ENCODE assay signal across 1 cellular context in genomic region chr19:8473652-8474476, GRCh38.
TF ChIP-seq lines count a peak whose summit lies in the region.

No MANE protein-coding gene starts in this region.

TF ChIP-seq in GM12878, 131 proteins besides CTCF, POLR2A, EP300 and RAD21:
- TF ChIP-seq RAD51 (IDR thresholded peaks at IDR 0.05) = 0 out of 2 replicates have a peak, but pooled peaks have one; percentile 46
- TF ChIP-seq, protein P1, sequence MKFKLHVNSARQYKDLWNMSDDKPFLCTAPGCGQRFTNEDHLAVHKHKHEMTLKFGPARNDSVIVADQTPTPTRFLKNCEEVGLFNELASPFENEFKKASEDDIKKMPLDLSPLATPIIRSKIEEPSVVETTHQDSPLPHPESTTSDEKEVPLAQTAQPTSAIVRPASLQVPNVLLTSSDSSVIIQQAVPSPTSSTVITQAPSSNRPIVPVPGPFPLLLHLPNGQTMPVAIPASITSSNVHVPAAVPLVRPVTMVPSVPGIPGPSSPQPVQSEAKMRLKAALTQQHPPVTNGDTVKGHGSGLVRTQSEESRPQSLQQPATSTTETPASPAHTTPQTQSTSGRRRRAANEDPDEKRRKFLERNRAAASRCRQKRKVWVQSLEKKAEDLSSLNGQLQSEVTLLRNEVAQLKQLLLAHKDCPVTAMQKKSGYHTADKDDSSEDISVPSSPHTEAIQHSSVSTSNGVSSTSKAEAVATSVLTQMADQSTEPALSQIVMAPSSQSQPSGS (IDR thresholded peaks at IDR 0.05; ENCODE audit: low read length) = peak; percentile 37
- peak; percentile 36; the same call in 1 of the 2 replicates for TF ChIP-seq NBN (IDR thresholded peaks at IDR 0.05)
- 0 out of 2 replicates have a peak, but pooled peaks have one; percentile 29 for TF ChIP-seq MTA2 (IDR thresholded peaks at IDR 0.05; ENCODE audit: low read depth)
- TF ChIP-seq MYB (IDR thresholded peaks at IDR 0.05; ENCODE audit: borderline replicate concordance, low read depth, low read length) = no peak
- TF ChIP-seq, protein P2, sequence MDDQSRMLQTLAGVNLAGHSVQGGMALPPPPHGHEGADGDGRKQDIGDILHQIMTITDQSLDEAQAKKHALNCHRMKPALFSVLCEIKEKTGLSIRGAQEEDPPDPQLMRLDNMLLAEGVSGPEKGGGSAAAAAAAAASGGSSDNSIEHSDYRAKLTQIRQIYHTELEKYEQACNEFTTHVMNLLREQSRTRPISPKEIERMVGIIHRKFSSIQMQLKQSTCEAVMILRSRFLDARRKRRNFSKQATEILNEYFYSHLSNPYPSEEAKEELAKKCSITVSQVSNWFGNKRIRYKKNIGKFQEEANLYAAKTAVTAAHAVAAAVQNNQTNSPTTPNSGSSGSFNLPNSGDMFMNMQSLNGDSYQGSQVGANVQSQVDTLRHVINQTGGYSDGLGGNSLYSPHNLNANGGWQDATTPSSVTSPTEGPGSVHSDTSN (IDR thresholded peaks at IDR 0.05; ENCODE audit: insufficient replicate concordance, low read depth, low read length) = peak; percentile 34
- no peak for TF ChIP-seq CEBPB (IDR thresholded peaks at IDR 0.05; ENCODE audit: borderline replicate concordance in 1 of 2, low read depth in 2 of 2, low read length in 2 of 2)
- 0 out of 2 replicates have a peak, but pooled peaks have one; percentile 27 for TF ChIP-seq POLR2AphosphoS5 (IDR thresholded peaks at IDR 0.05; ENCODE audit: low read length)
- TF ChIP-seq JUNB (IDR thresholded peaks at IDR 0.05) = peak; percentile 38
- peak; percentile 19; the same call in 1 of the 2 replicates for TF ChIP-seq ATF7 (IDR thresholded peaks at IDR 0.05; ENCODE audit: low read depth)
- peak; percentile 90 for TF ChIP-seq IRF4 (IDR thresholded peaks at IDR 0.05; ENCODE audit: low read depth, low read length)
- peak; percentile 57 for TF ChIP-seq PKNOX1 (IDR thresholded peaks at IDR 0.05)
- TF ChIP-seq IKZF2 (IDR thresholded peaks at IDR 0.05) = peak; percentile 62 to 73
- peak; percentile 77; the same call in 1 of the 2 replicates for TF ChIP-seq DPF2 (IDR thresholded peaks at IDR 0.05)
- TF ChIP-seq TCF12 (IDR thresholded peaks at IDR 0.05; ENCODE audit: low read depth, low read length) = peak; percentile 82
- TF ChIP-seq RUNX3 (IDR thresholded peaks at IDR 0.05; ENCODE audit: low read length) = peak; percentile 88
- 0 out of 2 replicates have a peak, but pooled peaks have one; percentile 37 for TF ChIP-seq RB1 (IDR thresholded peaks at IDR 0.05; ENCODE audit: borderline replicate concordance)
- TF ChIP-seq IRF3 (IDR thresholded peaks at IDR 0.05) = no peak
- TF ChIP-seq, protein P3, sequence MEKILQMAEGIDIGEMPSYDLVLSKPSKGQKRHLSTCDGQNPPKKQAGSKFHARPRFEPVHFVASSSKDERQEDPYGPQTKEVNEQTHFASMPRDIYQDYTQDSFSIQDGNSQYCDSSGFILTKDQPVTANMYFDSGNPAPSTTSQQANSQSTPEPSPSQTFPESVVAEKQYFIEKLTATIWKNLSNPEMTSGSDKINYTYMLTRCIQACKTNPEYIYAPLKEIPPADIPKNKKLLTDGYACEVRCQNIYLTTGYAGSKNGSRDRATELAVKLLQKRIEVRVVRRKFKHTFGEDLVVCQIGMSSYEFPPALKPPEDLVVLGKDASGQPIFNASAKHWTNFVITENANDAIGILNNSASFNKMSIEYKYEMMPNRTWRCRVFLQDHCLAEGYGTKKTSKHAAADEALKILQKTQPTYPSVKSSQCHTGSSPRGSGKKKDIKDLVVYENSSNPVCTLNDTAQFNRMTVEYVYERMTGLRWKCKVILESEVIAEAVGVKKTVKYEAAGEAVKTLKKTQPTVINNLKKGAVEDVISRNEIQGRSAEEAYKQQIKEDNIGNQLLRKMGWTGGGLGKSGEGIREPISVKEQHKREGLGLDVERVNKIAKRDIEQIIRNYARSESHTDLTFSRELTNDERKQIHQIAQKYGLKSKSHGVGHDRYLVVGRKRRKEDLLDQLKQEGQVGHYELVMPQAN (conservative IDR thresholded peaks at IDR 0.05) = no peak
- peak; percentile 71 for TF ChIP-seq IKZF1 (conservative IDR thresholded peaks at IDR 0.05)
- TF ChIP-seq EED (IDR thresholded peaks at IDR 0.05; ENCODE audit: low read depth) = peak; percentile 79
- TF ChIP-seq CHD4 (IDR thresholded peaks at IDR 0.05) = 0 out of 2 replicates have a peak, but pooled peaks have one; percentile 43
- TF ChIP-seq ETV6 (conservative IDR thresholded peaks at IDR 0.05 in 1 of 2, IDR thresholded peaks at IDR 0.05 in 1 of 2; ENCODE audit: borderline replicate concordance in 1 of 2, low read depth in 1 of 2) = peak in 1 of 2 experiments; percentile 29; a peak in 1 of 4 replicates
- TF ChIP-seq POU2F2 (IDR thresholded peaks at IDR 0.05; ENCODE audit: borderline replicate concordance, low read depth, low read length) = 0 out of 3 replicates have a peak, but pooled peaks have one; percentile 31
- TF ChIP-seq TCF3 (IDR thresholded peaks at IDR 0.05; ENCODE audit: borderline replicate concordance, insufficient read depth, low read depth, low read length) = peak; percentile 55; the same call in 1 of the 2 replicates
- TF ChIP-seq RELA (IDR thresholded peaks at IDR 0.05; ENCODE audit: borderline replicate concordance, partially characterized antibody) = no peak
- TF ChIP-seq BHLHE40 (IDR thresholded peaks at IDR 0.05; ENCODE audit: borderline replicate concordance in 1 of 2, low read depth in 2 of 2, low read length in 1 of 2) = peak; percentile 87 to 90
- peak; percentile 98 for TF ChIP-seq SPI1 (IDR thresholded peaks at IDR 0.05; ENCODE audit: borderline replicate concordance, insufficient read depth, low read depth, low read length)
- TF ChIP-seq STAT3 (IDR thresholded peaks at IDR 0.05; ENCODE audit: low read depth, low read length) = no peak
- TF ChIP-seq BACH1 (IDR thresholded peaks at IDR 0.05; ENCODE audit: borderline replicate concordance) = peak; percentile 34; the same call in 1 of the 2 replicates
- TF ChIP-seq NFIC (IDR thresholded peaks at IDR 0.05; ENCODE audit: low read depth, low read length) = peak; percentile 59; the same call in 1 of the 2 replicates
- no peak for TF ChIP-seq WRNIP1 (IDR thresholded peaks at IDR 0.05; ENCODE audit: borderline replicate concordance, low read depth, low read length)
- TF ChIP-seq SKIL (IDR thresholded peaks at IDR 0.05; ENCODE audit: low read depth, poor library complexity, severe bottlenecking) = peak; percentile 37
- peak; percentile 50; the same call in 1 of the 2 replicates for TF ChIP-seq PAX5 (IDR thresholded peaks at IDR 0.05; ENCODE audit: borderline replicate concordance, low read depth, low read length)
- TF ChIP-seq CREM (IDR thresholded peaks at IDR 0.05; ENCODE audit: low read depth) = 0 out of 2 replicates have a peak, but pooled peaks have one; percentile 49
- 0 out of 2 replicates have a peak, but pooled peaks have one; percentile 29 for TF ChIP-seq CBFB (IDR thresholded peaks at IDR 0.05; ENCODE audit: low read depth)
- TF ChIP-seq MXI1 (IDR thresholded peaks at IDR 0.05; ENCODE audit: low read depth, low read length) = peak; percentile 42; the same call in 1 of the 2 replicates
- no peak for TF ChIP-seq HDAC6 (IDR thresholded peaks at IDR 0.05; ENCODE audit: unreplicated experiment)
